Comparison of ENCODE assay signal across 2 cellular contexts in the genomic region with DNA sequence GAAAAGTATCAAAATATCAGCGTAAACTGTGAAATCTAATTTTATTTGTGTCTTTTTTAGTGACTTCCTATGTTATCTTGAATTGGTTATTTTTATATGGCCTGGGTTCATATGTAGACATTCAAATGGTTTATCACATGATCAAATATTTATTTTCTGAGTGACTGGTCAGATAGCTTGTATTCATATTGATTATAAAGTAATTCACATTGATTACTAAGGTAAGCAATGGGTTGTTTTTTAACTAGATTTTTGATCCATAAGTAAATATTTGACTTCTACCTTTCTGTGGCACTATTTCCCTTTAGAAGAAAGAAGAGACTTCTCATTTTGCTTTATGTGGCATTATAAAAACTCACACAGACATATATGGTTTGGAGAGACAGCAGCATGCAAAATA.
TF ChIP-seq lines count a peak whose summit lies in the region.

No MANE protein-coding gene starts in this region.

TF ChIP-seq in SK-N-SH, 30 proteins besides CTCF, POLR2A, EP300 and RAD21 (continued from another document):
- TF ChIP-seq, protein P1, sequence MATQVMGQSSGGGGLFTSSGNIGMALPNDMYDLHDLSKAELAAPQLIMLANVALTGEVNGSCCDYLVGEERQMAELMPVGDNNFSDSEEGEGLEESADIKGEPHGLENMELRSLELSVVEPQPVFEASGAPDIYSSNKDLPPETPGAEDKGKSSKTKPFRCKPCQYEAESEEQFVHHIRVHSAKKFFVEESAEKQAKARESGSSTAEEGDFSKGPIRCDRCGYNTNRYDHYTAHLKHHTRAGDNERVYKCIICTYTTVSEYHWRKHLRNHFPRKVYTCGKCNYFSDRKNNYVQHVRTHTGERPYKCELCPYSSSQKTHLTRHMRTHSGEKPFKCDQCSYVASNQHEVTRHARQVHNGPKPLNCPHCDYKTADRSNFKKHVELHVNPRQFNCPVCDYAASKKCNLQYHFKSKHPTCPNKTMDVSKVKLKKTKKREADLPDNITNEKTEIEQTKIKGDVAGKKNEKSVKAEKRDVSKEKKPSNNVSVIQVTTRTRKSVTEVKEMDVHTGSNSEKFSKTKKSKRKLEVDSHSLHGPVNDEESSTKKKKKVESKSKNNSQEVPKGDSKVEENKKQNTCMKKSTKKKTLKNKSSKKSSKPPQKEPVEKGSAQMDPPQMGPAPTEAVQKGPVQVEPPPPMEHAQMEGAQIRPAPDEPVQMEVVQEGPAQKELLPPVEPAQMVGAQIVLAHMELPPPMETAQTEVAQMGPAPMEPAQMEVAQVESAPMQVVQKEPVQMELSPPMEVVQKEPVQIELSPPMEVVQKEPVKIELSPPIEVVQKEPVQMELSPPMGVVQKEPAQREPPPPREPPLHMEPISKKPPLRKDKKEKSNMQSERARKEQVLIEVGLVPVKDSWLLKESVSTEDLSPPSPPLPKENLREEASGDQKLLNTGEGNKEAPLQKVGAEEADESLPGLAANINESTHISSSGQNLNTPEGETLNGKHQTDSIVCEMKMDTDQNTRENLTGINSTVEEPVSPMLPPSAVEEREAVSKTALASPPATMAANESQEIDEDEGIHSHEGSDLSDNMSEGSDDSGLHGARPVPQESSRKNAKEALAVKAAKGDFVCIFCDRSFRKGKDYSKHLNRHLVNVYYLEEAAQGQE (IDR thresholded peaks at IDR 0.05; ENCODE audit: low read depth, low read length), result no peak
- TF ChIP-seq, protein P2, sequence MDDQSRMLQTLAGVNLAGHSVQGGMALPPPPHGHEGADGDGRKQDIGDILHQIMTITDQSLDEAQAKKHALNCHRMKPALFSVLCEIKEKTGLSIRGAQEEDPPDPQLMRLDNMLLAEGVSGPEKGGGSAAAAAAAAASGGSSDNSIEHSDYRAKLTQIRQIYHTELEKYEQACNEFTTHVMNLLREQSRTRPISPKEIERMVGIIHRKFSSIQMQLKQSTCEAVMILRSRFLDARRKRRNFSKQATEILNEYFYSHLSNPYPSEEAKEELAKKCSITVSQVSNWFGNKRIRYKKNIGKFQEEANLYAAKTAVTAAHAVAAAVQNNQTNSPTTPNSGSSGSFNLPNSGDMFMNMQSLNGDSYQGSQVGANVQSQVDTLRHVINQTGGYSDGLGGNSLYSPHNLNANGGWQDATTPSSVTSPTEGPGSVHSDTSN (IDR thresholded peaks at IDR 0.05), result no peak
- TF ChIP-seq TEAD4 (IDR thresholded peaks at IDR 0.05; ENCODE audit: borderline replicate concordance, insufficient read depth), result no peak

TF ChIP-seq in SK-N-SH treated with all-trans-retinoic acid at 6 μM for 48 hours, 23 proteins besides CTCF, POLR2A, EP300 and RAD21 (continued from another document):
- TF ChIP-seq, protein P3, sequence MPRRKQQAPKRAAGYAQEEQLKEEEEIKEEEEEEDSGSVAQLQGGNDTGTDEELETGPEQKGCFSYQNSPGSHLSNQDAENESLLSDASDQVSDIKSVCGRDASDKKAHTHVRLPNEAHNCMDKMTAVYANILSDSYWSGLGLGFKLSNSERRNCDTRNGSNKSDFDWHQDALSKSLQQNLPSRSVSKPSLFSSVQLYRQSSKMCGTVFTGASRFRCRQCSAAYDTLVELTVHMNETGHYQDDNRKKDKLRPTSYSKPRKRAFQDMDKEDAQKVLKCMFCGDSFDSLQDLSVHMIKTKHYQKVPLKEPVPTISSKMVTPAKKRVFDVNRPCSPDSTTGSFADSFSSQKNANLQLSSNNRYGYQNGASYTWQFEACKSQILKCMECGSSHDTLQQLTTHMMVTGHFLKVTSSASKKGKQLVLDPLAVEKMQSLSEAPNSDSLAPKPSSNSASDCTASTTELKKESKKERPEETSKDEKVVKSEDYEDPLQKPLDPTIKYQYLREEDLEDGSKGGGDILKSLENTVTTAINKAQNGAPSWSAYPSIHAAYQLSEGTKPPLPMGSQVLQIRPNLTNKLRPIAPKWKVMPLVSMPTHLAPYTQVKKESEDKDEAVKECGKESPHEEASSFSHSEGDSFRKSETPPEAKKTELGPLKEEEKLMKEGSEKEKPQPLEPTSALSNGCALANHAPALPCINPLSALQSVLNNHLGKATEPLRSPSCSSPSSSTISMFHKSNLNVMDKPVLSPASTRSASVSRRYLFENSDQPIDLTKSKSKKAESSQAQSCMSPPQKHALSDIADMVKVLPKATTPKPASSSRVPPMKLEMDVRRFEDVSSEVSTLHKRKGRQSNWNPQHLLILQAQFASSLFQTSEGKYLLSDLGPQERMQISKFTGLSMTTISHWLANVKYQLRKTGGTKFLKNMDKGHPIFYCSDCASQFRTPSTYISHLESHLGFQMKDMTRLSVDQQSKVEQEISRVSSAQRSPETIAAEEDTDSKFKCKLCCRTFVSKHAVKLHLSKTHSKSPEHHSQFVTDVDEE (CRISPR knock-in tag; IDR thresholded peaks at IDR 0.05), result no peak
- TF ChIP-seq ZNF8 (CRISPR knock-in tag; IDR thresholded peaks at IDR 0.05) (no peak), PPARA (CRISPR knock-in tag; IDR thresholded peaks at IDR 0.05; ENCODE audit: borderline replicate concordance) (no peak), BACH2 (CRISPR knock-in tag; IDR thresholded peaks at IDR 0.05; ENCODE audit: borderline replicate concordance) (no peak), ISL1 (CRISPR knock-in tag; IDR thresholded peaks at IDR 0.05) (no peak)
TF ChIP-seq in SK-N-SH treated with all-trans-retinoic acid at 6 μM for 48 hours: peak in this region for 0.
